In genomic region chr3:108024146-108024836, GRCh38 we compare ENCODE assay signal across 19 cellular contexts.
"Had no signal": no experiment of that assay in that cellular context is flagged by ENCODE, and none has a peak within 500 bp of the region (broad histone marks: within the 10 kb centered on the region; RNA-seq: fewer than 3 reads in every experiment).

No MANE protein-coding gene starts in this region.

- H3K27me3 ChIP-seq: gastrocnemius medialis, right atrium auricular region, tibial nerve had no signal

- H3K4me1 ChIP-seq: gastrocnemius medialis, tibial nerve had no signal

- H3K9me3 ChIP-seq: gastrocnemius medialis, mucosa of descending colon, neutrophil, right atrium auricular region, tibial nerve had no signal

- H3K36me3 ChIP-seq: gastrocnemius medialis, neutrophil, right atrium auricular region, tibial nerve had no signal

- DNase-seq: activated CD4-positive, alpha-beta T cell treated with anti-CD3 and anti-CD28 coated beads for 1 hour; activated CD4-positive, alpha-beta T cell treated with anti-CD3 and anti-CD28 coated beads, Interleukin-2, amount 50 U/mL, for 4 hours; activated CD8-positive, alpha-beta memory T cell treated with anti-CD3 and anti-CD28 coated beads, Interleukin-2, amount 10 ng/mL, durations not matched to agents 7 days and 5 days; activated naive CD4-positive, alpha-beta T cell treated with anti-CD3 and anti-CD28 coated beads, Interleukin-2, amount 50 U/mL, for 16 hours; activated T-cell treated with anti-CD3 and anti-CD28 coated beads, Interleukin-2, amount 50 U/mL, for 24 hours; central memory CD4-positive, alpha-beta T cell; effector CD4-positive, alpha-beta T cell; gastrocnemius medialis; mucosa of descending colon; naive thymus-derived CD4-positive, alpha-beta T cell; posterior cingulate gyrus; stimulated activated CD4-positive, alpha-beta T cell treated with anti-CD3 and anti-CD28 coated beads, Interleukin-4, amount 100 ng/mL, for 1 hour; stimulated activated naive CD4-positive, alpha-beta T cell; T-helper 9 cell had no signal

- ATAC-seq: activated CD8-positive, alpha-beta memory T cell treated with anti-CD3 and anti-CD28 coated beads, Interleukin-2, amount 10 ng/mL, durations not matched to agents 7 days and 5 days; gastrocnemius medialis; left lobe of liver; mucosa of descending colon; naive thymus-derived CD4-positive, alpha-beta T cell had no signal

- H3K4me3 ChIP-seq: coronary artery, gastrocnemius medialis, mucosa of descending colon, right atrium auricular region, tibial nerve had no signal

- H3K27ac ChIP-seq: coronary artery, gastrocnemius medialis, neutrophil, right atrium auricular region, tibial nerve had no signal
